22 cellular contexts compared by ENCODE assay signal in genomic region chr4:84433603-84434232, GRCh38.
"Had no signal": no experiment of that assay in that cellular context is flagged by ENCODE, and none has a peak within 500 bp of the region (broad histone marks: within the 10 kb centered on the region; RNA-seq: fewer than 3 reads in every experiment).

No MANE protein-coding gene starts in this region.

- H3K36me3 ChIP-seq: heart left ventricle, stomach, thoracic aorta, transverse colon had no signal

- H3K4me3 ChIP-seq: heart left ventricle, stomach, thoracic aorta, transverse colon had no signal

- H3K4me1 ChIP-seq: heart left ventricle, stomach, transverse colon had no signal

- H3K27ac Mint-ChIP-seq: dendritic cell treated with granulocyte-macrophage colony-stimulating factor and Interleukin-4, amounts not matched to agents 40 ng/mL and 50 ng/mL, for 4 days; endodermal cell; naive thymus-derived CD4-positive, alpha-beta T cell; nephron progenitor cell had no signal

- H3K27ac ChIP-seq: heart left ventricle, stomach, thoracic aorta, transverse colon had no signal

- FAIRE-seq: colon, endothelial cell of umbilical vein, small intestine had no signal

- H3K36me3 Mint-ChIP-seq: naive thymus-derived CD4-positive, alpha-beta T cell had no signal

- H3K9me3 Mint-ChIP-seq: dendritic cell treated with granulocyte-macrophage colony-stimulating factor and Interleukin-4, amounts not matched to agents 40 ng/mL and 50 ng/mL, for 4 days; endodermal cell; nephron progenitor cell had no signal

- H3K9me3 ChIP-seq: heart left ventricle, stomach, thoracic aorta, transverse colon had no signal

- H3K4me1 Mint-ChIP-seq: endodermal cell; naive thymus-derived CD4-positive, alpha-beta T cell; nephron progenitor cell had no signal

- DNase-seq: endodermal cell; erythroblast; foreskin melanocyte; heart left ventricle; hippocampal formation; islet precursor cell; mammary epithelial cell; naive thymus-derived CD4-positive, alpha-beta T cell; nephron progenitor cell; posterior cingulate gyrus; right cardiac atrium; small intestine; stimulated activated CD4-positive, alpha-beta T cell treated with anti-CD3 and anti-CD28 coated beads, Interleukin-12 subunit alpha, Interleukin-12 subunit beta, amount 100 ng/mL, for 4 hours; stimulated activated naive CD4-positive, alpha-beta T cell; stomach; substantia nigra; transverse colon had no signal

- H3K27me3 ChIP-seq: stomach, transverse colon had no signal

- H3K4me3 Mint-ChIP-seq: dendritic cell treated with granulocyte-macrophage colony-stimulating factor and Interleukin-4, amounts not matched to agents 40 ng/mL and 50 ng/mL, for 4 days; endodermal cell; naive thymus-derived CD4-positive, alpha-beta T cell; nephron progenitor cell had no signal

- H3K27me3 Mint-ChIP-seq: dendritic cell treated with granulocyte-macrophage colony-stimulating factor and Interleukin-4, amounts not matched to agents 40 ng/mL and 50 ng/mL, for 4 days had no signal

- ATAC-seq: heart left ventricle; left lobe of liver; naive thymus-derived CD4-positive, alpha-beta T cell; right cardiac atrium had no signal
